1 cellular context compared by ENCODE assay signal in genomic region chr22:46738961-46739870, GRCh38.
TF ChIP-seq lines count a peak whose summit lies in the region.

No MANE protein-coding gene starts in this region.

TF ChIP-seq in HepG2, 621 proteins besides CTCF, POLR2A, EP300 and RAD21 (continued from another document and continues in another):
- TF ChIP-seq ZSCAN5A (CRISPR knock-in tag; IDR thresholded peaks at IDR 0.05; ENCODE audit: borderline replicate concordance) (no peak), RERE (CRISPR knock-in tag; IDR thresholded peaks at IDR 0.05; ENCODE audit: low read depth) (no peak), DZIP1 (CRISPR knock-in tag; IDR thresholded peaks at IDR 0.05) (no peak), SRSF1 (optimal IDR thresholded peaks at IDR 0.05; ENCODE audit: low read depth, low read length) (no peak), TEF (CRISPR knock-in tag; IDR thresholded peaks at IDR 0.05) (no peak), SAP130 (CRISPR knock-in tag; IDR thresholded peaks at IDR 0.05; ENCODE audit: low read depth) (peak; percentile 92), HDAC2 (CRISPR knock-in tag; IDR thresholded peaks at IDR 0.05) (peak; percentile 71; the same call in 1 of the 2 replicates), ZNF333 (CRISPR knock-in tag; IDR thresholded peaks at IDR 0.05; ENCODE audit: borderline replicate concordance) (no peak), ZNF235 (CRISPR knock-in tag; IDR thresholded peaks at IDR 0.05; ENCODE audit: borderline replicate concordance) (peak; percentile 22; the same call in 1 of the 2 replicates), MATR3 (CRISPR knock-in tag; IDR thresholded peaks at IDR 0.05) (no peak), STAT6 (CRISPR knock-in tag; IDR thresholded peaks at IDR 0.05; ENCODE audit: borderline replicate concordance) (no peak), ZFP1 (CRISPR knock-in tag; IDR thresholded peaks at IDR 0.05) (no peak), NFAT5 (CRISPR knock-in tag; IDR thresholded peaks at IDR 0.05) (no peak), KDM5B (CRISPR knock-in tag; IDR thresholded peaks at IDR 0.05; ENCODE audit: borderline replicate concordance) (peak; percentile 55; the same call in 1 of the 2 replicates), YY1 (IDR thresholded peaks at IDR 0.05; ENCODE audit: insufficient read depth, insufficient replicate concordance, low read depth, low read length) (peak; percentile 17), ZNF33B (CRISPR knock-in tag; IDR thresholded peaks at IDR 0.05) (no peak), TFAP4 (IDR thresholded peaks at IDR 0.05; ENCODE audit: borderline replicate concordance, low read depth) (no peak), IRF1 (CRISPR knock-in tag; IDR thresholded peaks at IDR 0.05; ENCODE audit: low read depth) (no peak), TRIM22 (IDR thresholded peaks at IDR 0.05) (no peak), ZNF484 (CRISPR knock-in tag; IDR thresholded peaks at IDR 0.05; ENCODE audit: borderline replicate concordance, low read depth) (no peak), TSC22D2 (CRISPR knock-in tag; IDR thresholded peaks at IDR 0.05; ENCODE audit: borderline replicate concordance) (peak; percentile 23; the same call in 1 of the 2 replicates), ZNF503 (CRISPR knock-in tag; IDR thresholded peaks at IDR 0.05) (no peak), MXD3 (CRISPR knock-in tag; IDR thresholded peaks at IDR 0.05) (peak; percentile 75; the same call in 1 of the 2 replicates)
